Comparison of ENCODE assay signal across 24 cellular contexts in genomic region chr5:115490601-115491000, GRCh38.
"Had no signal": no experiment of that assay in that cellular context is flagged by ENCODE, and none has a peak within 500 bp of the region (broad histone marks: within the 10 kb centered on the region; RNA-seq: fewer than 3 reads in every experiment).

No MANE protein-coding gene starts in this region.

- H3K9me3 ChIP-seq: colonic mucosa, mucosa of descending colon, ovary, psoas muscle, testis had no signal

- H3K27me3 ChIP-seq: brain microvascular endothelial cell, colonic mucosa, ovary, testis had no signal

- H3K4me1 ChIP-seq: colonic mucosa, foreskin keratinocyte, psoas muscle, testis had no signal

- H3K36me3 ChIP-seq: brain microvascular endothelial cell, colonic mucosa, ovary had no signal

- H3K4me3 Mint-ChIP-seq: activated CD4-positive, alpha-beta memory T cell treated with anti-CD3 and anti-CD28 coated beads for 36 hours; activated naive CD8-positive, alpha-beta T cell treated with anti-CD3 and anti-CD28 coated beads, Interleukin-2, amount 50 U/mL, for 24 hours; central memory CD8-positive, alpha-beta T cell; naive thymus-derived CD4-positive, alpha-beta T cell; stimulated activated effector memory CD8-positive, alpha-beta T cell treated with anti-CD3 and anti-CD28 coated beads, Interleukin-12 subunit alpha, Interleukin-12 subunit beta, amount 100 ng/mL, for 72 hours; T-helper 1 cell treated with Interleukin-12 subunit alpha and Interleukin-12 subunit beta and Interleukin-4 antibody, amounts not matched to agents 30 μg/mL and 1 μg/mL, for 36 hours had no signal

- H3K9me3 Mint-ChIP-seq: activated CD4-positive, alpha-beta memory T cell treated with anti-CD3 and anti-CD28 coated beads for 36 hours; activated naive CD8-positive, alpha-beta T cell treated with anti-CD3 and anti-CD28 coated beads, Interleukin-2, amount 50 U/mL, for 24 hours; activated T-helper 2 cell treated with anti-CD3 and anti-CD28 coated beads, Interferon-gamma antibody, Interleukin-2, Interleukin-4, amounts not matched to agents 10 μg/mL and 5 μg/mL and 100 μg/mL, durations not matched to agents 14 hours and 24 hours and 36 hours; central memory CD8-positive, alpha-beta T cell; naive thymus-derived CD4-positive, alpha-beta T cell; stimulated activated effector memory CD8-positive, alpha-beta T cell treated with anti-CD3 and anti-CD28 coated beads, Interleukin-12 subunit alpha, Interleukin-12 subunit beta, amount 100 ng/mL, for 72 hours; T-helper 1 cell treated with Interleukin-12 subunit alpha and Interleukin-12 subunit beta and Interleukin-4 antibody, amounts not matched to agents 30 μg/mL and 1 μg/mL, for 36 hours had no signal

- H3K4me1 Mint-ChIP-seq: central memory CD8-positive, alpha-beta T cell; naive thymus-derived CD4-positive, alpha-beta T cell had no signal

- H3K36me3 Mint-ChIP-seq: activated CD4-positive, alpha-beta memory T cell treated with anti-CD3 and anti-CD28 coated beads for 36 hours; naive thymus-derived CD4-positive, alpha-beta T cell; stimulated activated effector memory CD8-positive, alpha-beta T cell treated with anti-CD3 and anti-CD28 coated beads, Interleukin-12 subunit alpha, Interleukin-12 subunit beta, amount 100 ng/mL, for 72 hours had no signal

- H3K27ac ChIP-seq: brain microvascular endothelial cell, colonic mucosa, foreskin keratinocyte, ovary, psoas muscle, testis had no signal

- H3K4me3 ChIP-seq: colonic mucosa, mucosa of descending colon, ovary, psoas muscle, testis had no signal

- DNase-seq: activated CD4-positive, alpha-beta memory T cell treated with anti-CD3 and anti-CD28 coated beads for 36 hours; activated CD4-positive, CD25-positive, alpha-beta regulatory T cell treated with anti-CD3 and anti-CD28 coated beads, Interleukin-2, amount 50 U/mL, for 72 hours; activated naive CD4-positive, alpha-beta T cell treated with Interleukin-2 at 50 U/mL for 16 hours; activated naive CD8-positive, alpha-beta T cell treated with anti-CD3 and anti-CD28 coated beads, Interleukin-2, amount 50 U/mL, for 24 hours; activated T-cell treated with anti-CD3 and anti-CD28 coated beads, Interleukin-2, amount 50 U/mL, for 1 hour; aorta; brain microvascular endothelial cell; colonic mucosa; foreskin keratinocyte; glutamatergic neuron; hippocampal formation; left colon; mucosa of descending colon; naive thymus-derived CD4-positive, alpha-beta T cell; ovary; psoas muscle; right cardiac atrium; small intestine; stimulated activated CD4-positive, alpha-beta T cell treated with anti-CD3 and anti-CD28 coated beads, Interleukin-4, amount 100 ng/mL, for 24 hours; testis had no signal

- ATAC-seq: activated naive CD8-positive, alpha-beta T cell treated with anti-CD3 and anti-CD28 coated beads, Interleukin-2, amount 50 U/mL, for 24 hours; foreskin keratinocyte; left colon; mucosa of descending colon; naive thymus-derived CD4-positive, alpha-beta T cell; psoas muscle; right cardiac atrium; stimulated activated effector memory CD8-positive, alpha-beta T cell treated with anti-CD3 and anti-CD28 coated beads, Interleukin-12 subunit alpha, Interleukin-12 subunit beta, amount 100 ng/mL, for 72 hours had no signal

- H3K27ac Mint-ChIP-seq: activated CD4-positive, alpha-beta memory T cell treated with anti-CD3 and anti-CD28 coated beads for 36 hours; activated naive CD8-positive, alpha-beta T cell treated with anti-CD3 and anti-CD28 coated beads, Interleukin-2, amount 50 U/mL, for 24 hours; activated T-helper 2 cell treated with anti-CD3 and anti-CD28 coated beads, Interferon-gamma antibody, Interleukin-2, Interleukin-4, amounts not matched to agents 10 μg/mL and 5 μg/mL and 100 μg/mL, durations not matched to agents 14 hours and 24 hours and 36 hours; naive thymus-derived CD4-positive, alpha-beta T cell; stimulated activated effector memory CD8-positive, alpha-beta T cell treated with anti-CD3 and anti-CD28 coated beads, Interleukin-12 subunit alpha, Interleukin-12 subunit beta, amount 100 ng/mL, for 72 hours; T-helper 1 cell treated with Interleukin-12 subunit alpha and Interleukin-12 subunit beta and Interleukin-4 antibody, amounts not matched to agents 30 μg/mL and 1 μg/mL, for 36 hours had no signal
